In genomic region chr6:25311251-25311910, GRCh38 we compare ENCODE assay signal across 1 cellular context.
TF ChIP-seq lines count a peak whose summit lies in the region.

No MANE protein-coding gene starts in this region.

TF ChIP-seq in WTC11, 78 proteins besides CTCF, POLR2A, EP300 and RAD21 (continued from another document):
- no peak for TF ChIP-seq PRDM15 (CRISPR knock-in tag; IDR thresholded peaks at IDR 0.05)
